In genomic region chr3:114745322-114746240, GRCh38 we compare ENCODE assay signal across 1 cellular context.
A peak's percentile ranks its signal among the peaks of the same experiment; 100 is the strongest.
TF ChIP-seq lines count a peak whose summit lies in the region.

No MANE protein-coding gene starts in this region.

TF ChIP-seq in HepG2, 621 proteins besides CTCF, POLR2A, EP300 and RAD21 (continued from another document and continues in another):
- TF ChIP-seq CAMTA2 (CRISPR knock-in tag; IDR thresholded peaks at IDR 0.05; ENCODE audit: borderline replicate concordance) = no peak
- TF ChIP-seq TCF7 (IDR thresholded peaks at IDR 0.05; ENCODE audit: low read depth) = peak; percentile 65
- TF ChIP-seq, protein P1, sequence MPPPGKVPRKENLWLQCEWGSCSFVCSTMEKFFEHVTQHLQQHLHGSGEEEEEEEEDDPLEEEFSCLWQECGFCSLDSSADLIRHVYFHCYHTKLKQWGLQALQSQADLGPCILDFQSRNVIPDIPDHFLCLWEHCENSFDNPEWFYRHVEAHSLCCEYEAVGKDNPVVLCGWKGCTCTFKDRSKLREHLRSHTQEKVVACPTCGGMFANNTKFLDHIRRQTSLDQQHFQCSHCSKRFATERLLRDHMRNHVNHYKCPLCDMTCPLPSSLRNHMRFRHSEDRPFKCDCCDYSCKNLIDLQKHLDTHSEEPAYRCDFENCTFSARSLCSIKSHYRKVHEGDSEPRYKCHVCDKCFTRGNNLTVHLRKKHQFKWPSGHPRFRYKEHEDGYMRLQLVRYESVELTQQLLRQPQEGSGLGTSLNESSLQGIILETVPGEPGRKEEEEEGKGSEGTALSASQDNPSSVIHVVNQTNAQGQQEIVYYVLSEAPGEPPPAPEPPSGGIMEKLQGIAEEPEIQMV (CRISPR knock-in tag; IDR thresholded peaks at IDR 0.05; ENCODE audit: low read depth) = no peak
- no peak; the same call in 1 of the 2 replicates for TF ChIP-seq ZNF24 (IDR thresholded peaks at IDR 0.05)
- TF ChIP-seq ZNF292 (CRISPR knock-in tag; IDR thresholded peaks at IDR 0.05; ENCODE audit: borderline replicate concordance, low read depth) = no peak
- no peak for TF ChIP-seq ZNF761 (CRISPR knock-in tag; conservative IDR thresholded peaks at IDR 0.05)
- TF ChIP-seq GABPA (IDR thresholded peaks at IDR 0.05; ENCODE audit: low read depth, low read length) = no peak
- no peak for TF ChIP-seq GABPA (CRISPR knock-in tag; IDR thresholded peaks at IDR 0.05; ENCODE audit: low read depth)
- TF ChIP-seq SRSF1 (optimal IDR thresholded peaks at IDR 0.05; ENCODE audit: low read depth, low read length) = no peak
- no peak for TF ChIP-seq AHR (CRISPR knock-in tag; IDR thresholded peaks at IDR 0.05)
- TF ChIP-seq, protein P2, sequence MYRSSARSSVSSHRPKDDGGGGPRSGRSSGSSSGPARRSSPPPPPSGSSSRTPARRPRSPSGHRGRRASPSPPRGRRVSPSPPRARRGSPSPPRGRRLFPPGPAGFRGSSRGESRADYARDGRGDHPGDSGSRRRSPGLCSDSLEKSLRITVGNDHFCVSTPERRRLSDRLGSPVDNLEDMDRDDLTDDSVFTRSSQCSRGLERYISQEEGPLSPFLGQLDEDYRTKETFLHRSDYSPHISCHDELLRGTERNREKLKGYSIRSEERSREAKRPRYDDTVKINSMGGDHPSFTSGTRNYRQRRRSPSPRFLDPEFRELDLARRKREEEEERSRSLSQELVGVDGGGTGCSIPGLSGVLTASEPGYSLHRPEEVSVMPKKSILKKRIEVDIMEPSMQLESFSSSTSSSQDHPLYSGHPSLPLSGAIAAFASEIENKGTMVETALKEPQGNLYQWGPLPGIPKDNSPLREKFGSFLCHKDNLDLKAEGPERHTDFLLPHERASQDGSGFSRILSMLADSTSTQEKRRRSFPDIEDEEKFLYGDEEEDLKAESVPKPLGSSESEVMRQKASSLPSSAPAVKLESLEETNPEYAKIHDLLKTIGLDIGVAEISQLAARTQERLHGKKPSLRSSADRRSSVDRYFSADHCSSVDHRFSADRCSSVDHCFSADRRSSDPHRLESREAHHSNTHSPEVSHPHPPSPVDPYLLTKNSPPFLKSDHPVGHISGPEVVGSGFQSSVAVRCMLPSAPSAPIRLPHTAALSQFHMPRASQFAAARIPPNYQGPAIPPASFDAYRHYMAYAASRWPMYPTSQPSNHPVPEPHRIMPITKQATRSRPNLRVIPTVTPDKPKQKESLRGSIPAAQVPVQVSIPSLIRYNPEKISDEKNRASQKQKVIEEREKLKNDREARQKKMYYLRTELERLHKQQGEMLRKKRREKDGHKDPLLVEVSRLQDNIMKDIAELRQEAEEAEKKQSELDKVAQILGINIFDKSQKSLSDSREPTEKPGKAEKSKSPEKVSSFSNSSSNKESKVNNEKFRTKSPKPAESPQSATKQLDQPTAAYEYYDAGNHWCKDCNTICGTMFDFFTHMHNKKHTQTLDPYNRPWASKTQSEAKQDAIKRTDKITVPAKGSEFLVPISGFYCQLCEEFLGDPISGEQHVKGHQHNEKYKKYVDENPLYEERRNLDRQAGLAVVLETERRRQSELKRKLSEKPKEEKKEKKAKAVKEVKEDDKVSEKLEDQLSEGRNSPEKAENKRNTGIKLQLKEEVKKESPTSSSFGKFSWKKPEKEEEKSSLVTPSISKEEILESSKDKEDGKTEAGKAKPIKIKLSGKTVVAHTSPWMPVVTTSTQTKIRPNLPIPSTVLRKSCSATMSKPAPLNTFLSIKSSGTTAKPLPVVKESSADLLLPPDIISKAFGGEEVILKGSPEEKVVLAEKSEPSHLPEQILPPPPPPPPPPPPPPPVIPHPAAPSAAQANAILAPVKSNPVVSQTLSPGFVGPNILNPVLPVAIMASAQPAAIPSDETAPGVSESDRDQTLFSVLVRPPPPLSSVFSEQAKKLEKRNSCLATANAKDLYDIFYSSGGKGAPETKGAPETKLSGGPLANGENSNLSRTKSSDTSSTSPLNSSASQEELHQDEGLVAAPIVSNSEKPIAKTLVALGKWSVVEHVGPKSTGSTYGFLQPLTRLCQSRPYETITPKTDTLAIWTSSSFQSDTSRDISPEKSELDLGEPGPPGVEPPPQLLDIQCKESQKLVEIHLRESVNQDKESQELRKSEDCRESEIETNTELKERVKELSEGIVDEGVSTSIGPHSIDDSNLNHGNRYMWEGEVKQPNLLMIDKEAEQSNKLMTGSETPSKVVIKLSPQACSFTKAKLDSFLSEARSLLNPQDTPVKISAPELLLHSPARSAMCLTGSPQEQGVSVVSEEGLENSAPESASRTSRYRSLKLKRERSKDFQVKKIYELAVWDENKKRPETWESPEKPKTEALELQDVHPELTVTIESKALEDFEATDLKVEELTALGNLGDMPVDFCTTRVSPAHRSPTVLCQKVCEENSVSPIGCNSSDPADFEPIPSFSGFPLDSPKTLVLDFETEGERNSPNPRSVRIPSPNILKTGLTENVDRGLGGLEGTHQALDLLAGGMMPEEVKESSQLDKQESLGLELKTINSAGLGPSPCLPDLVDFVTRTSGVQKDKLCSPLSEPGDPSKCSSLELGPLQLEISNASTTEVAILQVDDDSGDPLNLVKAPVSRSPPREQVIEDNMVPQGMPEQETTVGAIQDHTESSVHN (CRISPR knock-in tag; IDR thresholded peaks at IDR 0.05) = no peak
- no peak for TF ChIP-seq ZFP90 (CRISPR knock-in tag; IDR thresholded peaks at IDR 0.05; ENCODE audit: borderline replicate concordance)
- TF ChIP-seq TBP (CRISPR knock-in tag; IDR thresholded peaks at IDR 0.05) = no peak
- no peak for TF ChIP-seq ZNF747 (CRISPR knock-in tag; IDR thresholded peaks at IDR 0.05; ENCODE audit: borderline replicate concordance)
- TF ChIP-seq NR1H2 (CRISPR knock-in tag; IDR thresholded peaks at IDR 0.05; ENCODE audit: borderline replicate concordance, low read depth) = no peak
- TF ChIP-seq, protein P3, sequence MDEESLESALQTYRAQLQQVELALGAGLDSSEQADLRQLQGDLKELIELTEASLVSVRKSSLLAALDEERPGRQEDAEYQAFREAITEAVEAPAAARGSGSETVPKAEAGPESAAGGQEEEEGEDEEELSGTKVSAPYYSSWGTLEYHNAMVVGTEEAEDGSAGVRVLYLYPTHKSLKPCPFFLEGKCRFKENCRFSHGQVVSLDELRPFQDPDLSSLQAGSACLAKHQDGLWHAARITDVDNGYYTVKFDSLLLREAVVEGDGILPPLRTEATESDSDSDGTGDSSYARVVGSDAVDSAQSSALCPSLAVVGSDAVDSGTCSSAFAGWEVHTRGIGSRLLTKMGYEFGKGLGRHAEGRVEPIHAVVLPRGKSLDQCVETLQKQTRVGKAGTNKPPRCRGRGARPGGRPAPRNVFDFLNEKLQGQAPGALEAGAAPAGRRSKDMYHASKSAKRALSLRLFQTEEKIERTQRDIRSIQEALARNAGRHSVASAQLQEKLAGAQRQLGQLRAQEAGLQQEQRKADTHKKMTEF (CRISPR knock-in tag; IDR thresholded peaks at IDR 0.05) = 0 out of 2 replicates have a peak, but pooled peaks have one; percentile 21
- TF ChIP-seq ZNF207 (IDR thresholded peaks at IDR 0.05; ENCODE audit: borderline replicate concordance) = no peak
- no peak for TF ChIP-seq HDAC1 (CRISPR knock-in tag; IDR thresholded peaks at IDR 0.05)
- TF ChIP-seq RNF2 (conservative IDR thresholded peaks at IDR 0.05; ENCODE audit: low read depth) = no peak
- no peak for TF ChIP-seq RERE (CRISPR knock-in tag; IDR thresholded peaks at IDR 0.05; ENCODE audit: low read depth)
- TF ChIP-seq RORA (CRISPR knock-in tag; IDR thresholded peaks at IDR 0.05) = no peak
- no peak for TF ChIP-seq ZSCAN30 (CRISPR knock-in tag; IDR thresholded peaks at IDR 0.05)
- TF ChIP-seq, protein P4, sequence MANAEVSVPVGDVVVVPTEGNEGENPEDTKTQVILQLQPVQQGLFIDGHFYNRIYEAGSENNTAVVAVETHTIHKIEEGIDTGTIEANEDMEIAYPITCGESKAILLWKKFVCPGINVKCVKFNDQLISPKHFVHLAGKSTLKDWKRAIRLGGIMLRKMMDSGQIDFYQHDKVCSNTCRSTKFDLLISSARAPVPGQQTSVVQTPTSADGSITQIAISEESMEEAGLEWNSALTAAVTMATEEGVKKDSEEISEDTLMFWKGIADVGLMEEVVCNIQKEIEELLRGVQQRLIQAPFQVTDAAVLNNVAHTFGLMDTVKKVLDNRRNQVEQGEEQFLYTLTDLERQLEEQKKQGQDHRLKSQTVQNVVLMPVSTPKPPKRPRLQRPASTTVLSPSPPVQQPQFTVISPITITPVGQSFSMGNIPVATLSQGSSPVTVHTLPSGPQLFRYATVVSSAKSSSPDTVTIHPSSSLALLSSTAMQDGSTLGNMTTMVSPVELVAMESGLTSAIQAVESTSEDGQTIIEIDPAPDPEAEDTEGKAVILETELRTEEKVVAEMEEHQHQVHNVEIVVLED (CRISPR knock-in tag; IDR thresholded peaks at IDR 0.05; ENCODE audit: borderline replicate concordance) = no peak
- TF ChIP-seq ZNF264 (CRISPR knock-in tag; IDR thresholded peaks at IDR 0.05) = no peak
- TF ChIP-seq CENPX (CRISPR knock-in tag; IDR thresholded peaks at IDR 0.05) = no peak
- TF ChIP-seq MED13 (CRISPR knock-in tag; IDR thresholded peaks at IDR 0.05) = no peak
- TF ChIP-seq ZNF788 (CRISPR knock-in tag; IDR thresholded peaks at IDR 0.05; ENCODE audit: borderline replicate concordance) = no peak
- TF ChIP-seq SP4 (CRISPR knock-in tag; IDR thresholded peaks at IDR 0.05) = no peak
- no peak for TF ChIP-seq ZNF530 (CRISPR knock-in tag; IDR thresholded peaks at IDR 0.05; ENCODE audit: low read depth)
- TF ChIP-seq, protein P5, sequence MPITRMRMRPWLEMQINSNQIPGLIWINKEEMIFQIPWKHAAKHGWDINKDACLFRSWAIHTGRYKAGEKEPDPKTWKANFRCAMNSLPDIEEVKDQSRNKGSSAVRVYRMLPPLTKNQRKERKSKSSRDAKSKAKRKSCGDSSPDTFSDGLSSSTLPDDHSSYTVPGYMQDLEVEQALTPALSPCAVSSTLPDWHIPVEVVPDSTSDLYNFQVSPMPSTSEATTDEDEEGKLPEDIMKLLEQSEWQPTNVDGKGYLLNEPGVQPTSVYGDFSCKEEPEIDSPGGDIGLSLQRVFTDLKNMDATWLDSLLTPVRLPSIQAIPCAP (CRISPR knock-in tag; IDR thresholded peaks at IDR 0.05; ENCODE audit: low read depth) = no peak
- no peak for TF ChIP-seq BATF2 (CRISPR knock-in tag; IDR thresholded peaks at IDR 0.05)
- no peak for TF ChIP-seq DMTF1 (CRISPR knock-in tag; IDR thresholded peaks at IDR 0.05)
- TF ChIP-seq MBNL3 (CRISPR knock-in tag; conservative IDR thresholded peaks at IDR 0.05) = no peak
